ENCODE assay signal across 36 cellular contexts in the genomic region with DNA sequence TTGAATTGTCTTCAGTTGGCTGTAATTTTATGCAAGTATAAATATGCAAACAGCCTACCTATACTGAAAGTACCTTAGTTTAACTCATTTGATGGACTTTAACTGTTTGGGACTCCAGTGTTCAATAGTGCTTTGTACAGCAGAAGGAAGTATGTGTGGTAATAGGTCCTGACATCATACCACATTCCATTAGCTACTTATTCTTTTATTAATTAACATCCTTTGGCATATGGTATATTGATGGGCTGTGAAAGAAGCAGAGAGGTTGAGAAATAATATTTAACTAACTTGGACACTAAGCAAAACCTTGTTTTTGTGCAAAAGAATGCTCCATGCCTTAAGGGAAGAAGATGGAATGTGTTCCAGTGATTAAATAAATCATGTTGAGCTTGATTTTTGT.
"Had no signal": no experiment of that assay in that cellular context is flagged by ENCODE, and none has a peak within 500 bp of the region (broad histone marks: within the 10 kb centered on the region; RNA-seq: fewer than 3 reads in every experiment).

No MANE protein-coding gene starts in this region.

- H3K9me3 ChIP-seq: adrenal gland, MG63, Peyer's patch had no signal

- H3K27me3 ChIP-seq: adrenal gland, MG63, Peyer's patch had no signal

- ATAC-seq: activated naive CD4-positive, alpha-beta T cell treated with anti-CD3 and anti-CD28 coated beads, Interleukin-2, amount 50 U/mL, for 72 hours; activated T-cell treated with anti-CD3 and anti-CD28 coated beads, Interleukin-2, amount 50 U/mL, for 4 hours; PC-3 had no signal

- DNase-seq: activated B cell treated with CpG ODN at 0.5 μM for 24 hours; activated CD4-positive, alpha-beta memory T cell treated with anti-CD3 and anti-CD28 coated beads for 36 hours; activated CD4-positive, alpha-beta T cell treated with anti-CD3 and anti-CD28 coated beads for 4 hours; activated CD4-positive, alpha-beta T cell treated with anti-CD3 and anti-CD28 coated beads, Interleukin-2, amount 50 U/mL, for 1 hour; activated CD4-positive, CD25-positive, alpha-beta regulatory T cell treated with anti-CD3 and anti-CD28 coated beads, Interleukin-2, amount 50 U/mL, for 72 hours; activated CD8-positive, alpha-beta memory T cell treated with anti-CD3 and anti-CD28 coated beads, Interleukin-2, amount 50 U/mL, for 4 hours; activated gamma-delta T cell treated with Interleukin-2 at 50 U/mL for 16 hours; activated naive CD4-positive, alpha-beta T cell treated with anti-CD3 and anti-CD28 coated beads for 36 hours; activated T-cell treated with anti-CD3 and anti-CD28 coated beads for 4 hours; activated T-cell treated with anti-CD3 and anti-CD28 coated beads, Interleukin-2, amount 50 U/mL, for 4 hours; adrenal gland; caudate nucleus; Kasumi-1; MG63; NCI-H1092; NCI-H1436 treated with DMSO at 0.1 percent for 48 hours; NCI-H1694 treated with DMSO at 0.1 percent for 48 hours; NCI-H2029 treated with DMSO at 0.1 percent for 48 hours; NCI-H2107; NCI-H2171; NCI-H510A; NCI-H526; NCI-H748 treated with DMSO at 0.1 percent for 48 hours; NK-92 treated with Interleukin-12 subunit alpha and Interleukin-12 subunit beta, amount 100 ng/mL, for 24 hours; PC-3; Peyer's patch; RPMI8226; SHP77 treated with DMSO at 0.1 percent for 48 hours; SW 1271; T-helper 1 cell; T-helper 2 cell; T-helper 9 cell had no signal

- FAIRE-seq: astrocyte, bronchial epithelial cell had no signal

- H3K4me1 ChIP-seq: adrenal gland, Peyer's patch had no signal

- H3K4me3 ChIP-seq: adrenal gland, MG63, Peyer's patch had no signal

- H3K36me3 ChIP-seq: adrenal gland, MG63, Peyer's patch had no signal

- H3K27ac ChIP-seq: adrenal gland, Peyer's patch, VCaP had no signal
